Comparison of ENCODE assay signal across 1 cellular context in the genomic region with DNA sequence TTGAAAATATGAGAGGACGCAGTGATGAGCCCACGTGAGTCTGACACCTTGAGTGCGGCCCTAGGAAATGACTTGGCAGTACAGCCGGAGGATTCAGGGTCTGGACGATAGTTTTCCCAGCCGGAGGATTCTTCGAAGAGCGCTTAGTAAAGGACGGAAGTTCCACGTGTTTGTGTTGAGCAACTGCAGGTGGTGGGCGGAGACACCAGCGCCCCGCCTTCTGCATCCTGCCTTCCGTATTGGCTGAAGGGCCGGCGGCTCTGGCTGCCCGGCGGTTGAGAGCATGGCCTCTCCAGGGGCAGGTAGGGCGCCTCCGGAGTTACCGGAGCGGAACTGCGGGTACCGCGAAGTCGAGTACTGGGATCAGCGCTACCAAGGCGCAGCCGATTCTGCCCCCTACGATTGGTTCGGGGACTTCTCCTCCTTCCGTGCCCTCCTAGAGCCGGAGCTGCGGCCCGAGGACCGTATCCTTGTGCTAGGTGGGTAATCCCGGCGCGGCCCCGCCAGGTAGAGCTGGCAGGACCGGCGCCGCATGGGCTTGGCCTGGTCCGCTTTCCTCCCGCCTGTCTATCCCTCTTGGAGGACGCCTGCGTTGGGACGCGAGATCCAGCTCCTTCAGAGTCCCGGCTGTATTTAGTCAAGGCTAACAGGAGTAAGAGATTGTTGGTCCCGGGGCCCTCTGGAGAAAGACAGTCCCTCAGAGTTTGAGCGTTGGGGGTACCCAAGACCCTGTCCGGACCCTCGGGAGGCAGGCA.
TF ChIP-seq lines count a peak whose summit lies in the region.

TSS of gene EEF1AKMT4 (plus strand) at position 261 of the 755 bp plus-strand sequence. CDS start at position 284, 23 bp downstream.

TF ChIP-seq in IMR-90, 13 proteins besides CTCF, POLR2A, EP300 and RAD21 (continued from another document):
- TF ChIP-seq USF2 (IDR thresholded peaks at IDR 0.05; ENCODE audit: low read depth, low read length) (peak; percentile 17; the same call in 1 of the 2 replicates), NFE2L2 (IDR thresholded peaks at IDR 0.05; ENCODE audit: low read depth, low read length) (no peak), SMC3 (IDR thresholded peaks at IDR 0.05; ENCODE audit: low read depth, low read length) (peak; percentile 11; the same call in 1 of the 2 replicates), CHD1 (IDR thresholded peaks at IDR 0.05; ENCODE audit: low read depth, low read length) (no peak), RFX5 (IDR thresholded peaks at IDR 0.05; ENCODE audit: low read depth, low read length) (no peak), FOS (IDR thresholded peaks at IDR 0.05; ENCODE audit: low read depth, low read length) (no peak), MXI1 (IDR thresholded peaks at IDR 0.05; ENCODE audit: borderline replicate concordance, low read depth, low read length) (peak; percentile 99), CEBPB (IDR thresholded peaks at IDR 0.05; ENCODE audit: low read depth, low read length) (peak; percentile 99)
